Comparison of ENCODE assay signal across 8 cellular contexts in genomic region chr12:94644622-94645021, GRCh38. TPM values are rescaled to one million over a fixed set of nuclear protein-coding genes. Genes with fewer than 3 reads are reported as not detected.
DNase-seq lines count a peak whose midpoint lies in the region; ATAC-seq, FAIRE-seq and TF ChIP-seq lines count a peak whose summit lies in the region.

No MANE protein-coding gene starts in this region.

- no peak for FAIRE-seq in astrocyte (lab: Jason Lieb, UNC)

- H2AFZ ChIP-seq in astrocyte (ENCODE audit: low read depth, low read length): no peak overlapping the region

- H3K27me3 ChIP-seq in astrocyte (ENCODE audit: insufficient read depth, low read length): peaks cover 24% of the 10 kb centered on the region
- H3K27me3 ChIP-seq in BE2C: peaks cover 26% of the 10 kb centered on the region

- no peaks in the 10 kb centered on the region for H4K20me1 ChIP-seq in astrocyte (ENCODE audit: insufficient read depth, low read length)

- no peak overlapping the region for H3K4me3 Mint-ChIP-seq in astrocyte (ENCODE audit: unreplicated experiment)

- peaks cover 2% of the 10 kb centered on the region for H3K36me3 Mint-ChIP-seq in astrocyte (ENCODE audit: low read depth, unreplicated experiment)

- H3K27ac Mint-ChIP-seq in astrocyte (ENCODE audit: unreplicated experiment): peak overlapping the region; percentile 77

- no peaks in the 10 kb centered on the region for H3K36me3 ChIP-seq in astrocyte (ENCODE audit: insufficient read depth, low read length)
- H3K36me3 ChIP-seq in BE2C: no peaks in the 10 kb centered on the region

- peak overlapping the region; percentile 48 for H3K27ac ChIP-seq in astrocyte (ENCODE audit: low read depth, low read length)

- H3K9me3 ChIP-seq in astrocyte (ENCODE audit: insufficient read depth, low read depth, low read length) (no peaks in the 10 kb centered on the region), BE2C (no peaks in the 10 kb centered on the region; the same call in 1 of the 2 replicates)

- peak overlapping the region; percentile 37 for H3K9ac ChIP-seq in astrocyte (ENCODE audit: low read length)

- H3K4me1 ChIP-seq in astrocyte (ENCODE audit: insufficient read depth, low read length) (peaks cover 16% of the 10 kb centered on the region), BE2C (no peaks in the 10 kb centered on the region)

- ATAC-seq in GM18907 (IDR thresholded peaks at IDR 0.05; ENCODE audit: unreplicated experiment) (peak; percentile 51), HG03196 (IDR thresholded peaks at IDR 0.05; ENCODE audit: unreplicated experiment) (peak; percentile 55), GM21526 (IDR thresholded peaks at IDR 0.05; ENCODE audit: low FRiP score, unreplicated experiment) (no peak)

- peak overlapping the region; percentile 74 for H3K4me2 ChIP-seq in astrocyte (ENCODE audit: low read length)

- H3K27me3 Mint-ChIP-seq in astrocyte (ENCODE audit: low read depth, unreplicated experiment): no peaks in the 10 kb centered on the region

- H3K79me2 ChIP-seq in astrocyte (ENCODE audit: insufficient read depth, low read length): no peaks in the 10 kb centered on the region

- H3K4me3 ChIP-seq in astrocyte (ENCODE audit: insufficient read depth, low read depth, low read length) (peak overlapping the region; percentile 31), BE2C (ENCODE audit: low read depth, low read length) (no peak overlapping the region)

- H3K9me3 Mint-ChIP-seq in astrocyte (ENCODE audit: unreplicated experiment): no peaks in the 10 kb centered on the region

- peaks cover 16% of the 10 kb centered on the region for H3K4me1 Mint-ChIP-seq in astrocyte (ENCODE audit: low read depth, unreplicated experiment)

- TF ChIP-seq CTCF in astrocyte (IDR thresholded peaks at IDR 0.05; ENCODE audit: insufficient read depth, low read depth, low read length) (no peak), BE2C (IDR thresholded peaks at IDR 0.05; ENCODE audit: low read depth, low read length) (no peak)

- DNase-seq in astrocyte (ENCODE audit: low read depth): peak; percentile 87
- DNase-seq in myocyte (ENCODE audit: low read depth): peak; percentile 85
- no peak for DNase-seq in NCI-H524 treated with DMSO at 0.1 percent for 48 hours (lab: John Stamatoyannopoulos, UW)
- no peak for DNase-seq in BE2C
- no peak for DNase-seq in DMS153 treated with DMSO at 0.1 percent for 48 hours (lab: John Stamatoyannopoulos, UW; ENCODE audit: unreplicated experiment)

RNA-seq across cellular contexts. Expression of gene TMCC3, which starts 5.7 kb away (rescaled TPM):
- 2.8 and 3.5 TPM in 2 replicates for total RNA-seq in astrocyte
- 6.0 and 10.5 TPM in 2 replicates for total RNA-seq in myocyte
- 1.3 TPM for polyA plus RNA-seq in myocyte (2012)
- polyA plus RNA-seq in BE2C (2012; ENCODE audit: insufficient read depth, insufficient read length, low read depth): not detected

Comparison
In these comparisons a context has a peak if more than half of its experiments do, and no peak if none do; other contexts are left out.
1. DNase-seq: peak in astrocyte (single experiment) and myocyte (single experiment); none in NCI-H524 treated with DMSO at 0.1 percent for 48 hours (single experiment), BE2C (single experiment) and DMS153 treated with DMSO at 0.1 percent for 48 hours (single experiment).